ENCODE assay signal across 10 cellular contexts in genomic region chr17:34703533-34703932, GRCh38.
DNase-seq lines count a peak whose midpoint lies in the region; ATAC-seq and TF ChIP-seq lines count a peak whose summit lies in the region.
"Had no signal": no experiment of that assay in that cellular context is flagged by ENCODE, and none has a peak within 500 bp of the region (broad histone marks: within the 10 kb centered on the region; RNA-seq: fewer than 3 reads in every experiment).

No MANE protein-coding gene starts in this region.

- H3K4me1 ChIP-seq in DND-41 (ENCODE audit: insufficient read depth, low read length) (no peaks in the 10 kb centered on the region), Karpas-422 (ENCODE audit: low read length) (no peaks in the 10 kb centered on the region), adrenal gland (replicated peaks in 1 of 2) (no peaks in the 10 kb centered on the region), left lung (no peaks in the 10 kb centered on the region)

- no peak overlapping the region for H3K4me3 ChIP-seq in DND-41 (ENCODE audit: low read depth in 1 of 2, low read length in 2 of 2)
- no peak overlapping the region for H3K4me3 ChIP-seq in Karpas-422 (ENCODE audit: low read length)
- H3K4me3 ChIP-seq in adrenal gland: no peak overlapping the region
- no peak overlapping the region for H3K4me3 ChIP-seq in left lung

- intact Hi-C loops in adrenal gland (cut with DNase I) (no loop called here), left lung (cut with DNase I) (no loop called here)

- no peaks in the 10 kb centered on the region for H3K9me2 ChIP-seq in Karpas-422 (replicated peaks; ENCODE audit: insufficient read depth, low read length)

- TF ChIP-seq CTCF in DND-41 (IDR thresholded peaks at IDR 0.05; ENCODE audit: borderline replicate concordance, extremely low read depth, low read length, poor library complexity, severe bottlenecking) (no peak), adrenal gland (IDR thresholded peaks at IDR 0.05) (no peak), left lung (IDR thresholded peaks at IDR 0.05) (no peak)

- TF ChIP-seq POLR2A in adrenal gland (IDR thresholded peaks at IDR 0.05): no peak

- H3K9me3 ChIP-seq in DND-41 (ENCODE audit: insufficient read depth, low read length, severe bottlenecking) (no peaks in the 10 kb centered on the region), Karpas-422 (ENCODE audit: low read length) (no peaks in the 10 kb centered on the region), adrenal gland (replicated peaks in 1 of 3) (no peaks in the 10 kb centered on the region), left lung (no peaks in the 10 kb centered on the region)

- H3K36me3 ChIP-seq in DND-41 (ENCODE audit: insufficient read depth, low read length) (no peaks in the 10 kb centered on the region), Karpas-422 (ENCODE audit: insufficient read depth, low read length) (no peaks in the 10 kb centered on the region), adrenal gland (replicated peaks in 1 of 2) (no peaks in the 10 kb centered on the region), left lung (no peaks in the 10 kb centered on the region)

- peak; percentile 74 for DNase-seq in DND-41
- DNase-seq in Karpas-422: peak; percentile 74
- peak in 6 of 7 donors; percentile 29 to 67 (median 56) for DNase-seq in adrenal gland
- DNase-seq in left lung: no peak
- DNase-seq in NCI-H2227 treated with DMSO at 0.1 percent for 48 hours (lab: John Stamatoyannopoulos, UW): no peak
- no peak for DNase-seq in NCI-H345 treated with DMSO at 0.1 percent for 48 hours (lab: John Stamatoyannopoulos, UW; ENCODE audit: unreplicated experiment)
- DNase-seq: natural killer cell, NCI-H526 had no signal

- H3K27me3 ChIP-seq in DND-41 (ENCODE audit: insufficient read depth, low read length, poor library complexity): no peaks in the 10 kb centered on the region
- H3K27me3 ChIP-seq in Karpas-422 (ENCODE audit: low read length): no peaks in the 10 kb centered on the region
- H3K27me3 ChIP-seq in adrenal gland: no peaks in the 10 kb centered on the region
- H3K27me3 ChIP-seq in left lung: peaks cover 0 to 18% of the 10 kb centered on the region in 2 donors

- WGBS in adrenal gland, 4 donors: 16 to 28% (median 21%) methylated on average over 3 of the region's 3 CpGs

- H4K20me1 ChIP-seq in DND-41 (ENCODE audit: insufficient read depth, low read length): peaks cover 6% of the 10 kb centered on the region; the same call in 1 of the 2 replicates
- no peaks in the 10 kb centered on the region for H4K20me1 ChIP-seq in Karpas-422 (ENCODE audit: insufficient read depth, low read depth, low read length)

- no peaks in the 10 kb centered on the region for H3K79me2 ChIP-seq in DND-41 (ENCODE audit: insufficient read depth, low read length)
- H3K79me2 ChIP-seq in Karpas-422 (ENCODE audit: low read length): no peaks in the 10 kb centered on the region

- no peak overlapping the region for H2AFZ ChIP-seq in DND-41 (ENCODE audit: low read depth, low read length)
- H2AFZ ChIP-seq in Karpas-422 (ENCODE audit: low read length): no peak overlapping the region

- H3K9ac ChIP-seq in DND-41 (ENCODE audit: low read depth, low read length) (no peak overlapping the region), Karpas-422 (ENCODE audit: low read length) (no peak overlapping the region)

- no peak overlapping the region for H3K4me2 ChIP-seq in DND-41 (ENCODE audit: insufficient read depth, low read length)
- no peak overlapping the region for H3K4me2 ChIP-seq in Karpas-422 (ENCODE audit: low read depth, low read length, poor library complexity, severe bottlenecking)

- ATAC-seq in DND-41 (ENCODE audit: insufficient read depth, low read depth) (peak; percentile 72; the same call in 2 of the 3 replicates), left lung (peak; percentile 46), GM18519 (IDR thresholded peaks at IDR 0.05; ENCODE audit: low FRiP score, unreplicated experiment) (no peak), GM21367 (IDR thresholded peaks at IDR 0.05; ENCODE audit: unreplicated experiment) (no peak)
- ATAC-seq: natural killer cell had no signal

- H3K27ac ChIP-seq in DND-41 (ENCODE audit: low read length) (no peak overlapping the region), Karpas-422 (ENCODE audit: low read length) (no peak overlapping the region), adrenal gland (no peak overlapping the region), left lung (no peak overlapping the region)

Comparison
In these comparisons a context has a peak if more than half of its experiments do, and no peak if none do; other contexts are left out.
1. ATAC-seq: peak in DND-41 (single experiment) and left lung (single experiment); none in GM18519 (single experiment) and GM21367 (single experiment).
2. DNase-seq: peak in DND-41 (single experiment), Karpas-422 (single experiment) and adrenal gland (6 of 7); none in left lung (0 of 2), NCI-H2227 treated with DMSO at 0.1 percent for 48 hours (single experiment) and NCI-H345 treated with DMSO at 0.1 percent for 48 hours (single experiment).